Comparison of ENCODE assay signal across 1 cellular context in genomic region chr17:56718515-56718914, GRCh38.
TF ChIP-seq lines count a peak whose summit lies in the region.

No MANE protein-coding gene starts in this region.

TF ChIP-seq in IMR-90, 13 proteins besides CTCF, POLR2A, EP300 and RAD21 (continued from another document):
- no peak for TF ChIP-seq ELK1 (IDR thresholded peaks at IDR 0.05; ENCODE audit: borderline replicate concordance, low read depth, low read length)
- TF ChIP-seq BHLHE40 (IDR thresholded peaks at IDR 0.05; ENCODE audit: low read depth, low read length) = no peak
- no peak for TF ChIP-seq SMC3 (IDR thresholded peaks at IDR 0.05; ENCODE audit: low read depth, low read length)
- no peak for TF ChIP-seq RFX5 (IDR thresholded peaks at IDR 0.05; ENCODE audit: low read depth, low read length)
- TF ChIP-seq MXI1 (IDR thresholded peaks at IDR 0.05; ENCODE audit: borderline replicate concordance, low read depth, low read length) = no peak
- no peak for TF ChIP-seq NFE2L2 (IDR thresholded peaks at IDR 0.05; ENCODE audit: low read depth, low read length)
- TF ChIP-seq CEBPB (IDR thresholded peaks at IDR 0.05; ENCODE audit: low read depth, low read length) = no peak
- TF ChIP-seq RCOR1 (IDR thresholded peaks at IDR 0.05; ENCODE audit: insufficient replicate concordance, low read length) = no peak
- no peak for TF ChIP-seq MAFK (IDR thresholded peaks at IDR 0.05; ENCODE audit: low read depth, low read length)
